Comparison of ENCODE assay signal across 8 cellular contexts in the genomic region with DNA sequence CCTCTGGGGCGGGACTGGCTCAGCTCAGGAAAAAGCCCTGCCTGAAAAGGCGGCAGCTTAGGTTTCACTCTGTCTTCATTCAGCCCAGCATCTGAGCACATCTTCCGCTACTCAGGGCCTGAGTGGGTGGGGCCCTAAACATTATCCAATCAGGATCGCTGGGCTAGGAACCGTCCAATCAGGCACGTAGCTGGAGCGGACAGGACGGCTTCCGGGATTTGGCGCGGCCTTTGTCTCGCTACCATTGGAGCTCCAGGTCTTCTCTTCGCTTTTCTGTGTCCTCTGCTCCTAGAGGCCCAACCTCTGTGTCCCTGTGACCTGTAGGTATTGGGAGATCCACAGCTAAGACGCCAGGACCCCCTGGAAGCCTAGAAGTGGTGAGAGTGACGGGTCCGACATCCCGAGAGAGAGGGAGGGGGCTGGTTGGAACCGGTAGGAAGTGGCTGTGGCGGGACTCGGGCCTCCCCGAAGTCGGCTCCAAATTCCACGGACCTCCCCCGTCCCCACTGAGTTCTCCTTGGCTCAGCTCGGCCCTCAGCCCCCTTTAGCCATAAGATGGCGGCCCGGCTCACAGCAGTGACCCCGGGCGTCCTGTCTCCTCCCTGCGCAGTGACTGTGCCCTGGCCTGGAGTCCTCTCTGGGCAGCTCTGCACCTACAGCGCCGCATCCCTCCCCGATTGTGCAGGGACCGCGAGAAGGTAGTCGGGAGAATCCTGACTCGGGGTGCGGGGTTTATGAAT.
DNase-seq lines count a peak whose midpoint lies in the region; TF ChIP-seq lines count a peak whose summit lies in the region.

No MANE protein-coding gene starts in this region.

- H3K27me3 ChIP-seq in mammary epithelial cell (ENCODE audit: insufficient read depth, low read length): no peaks in the 10 kb centered on the region
- H3K27me3 ChIP-seq in liver (ENCODE audit: control insufficient read depth in 4 of 4, insufficient read depth in 4 of 4, low read length in 3 of 4): no peaks in the 10 kb centered on the region

- TF ChIP-seq CTCF in mammary epithelial cell (conservative IDR thresholded peaks at IDR 0.05 in 1 of 2, IDR thresholded peaks at IDR 0.05 in 1 of 2; ENCODE audit: extremely low read depth in 1 of 2, insufficient read depth in 1 of 2, low read depth in 1 of 2, low read length in 2 of 2) (no peak), liver (IDR thresholded peaks at IDR 0.05; ENCODE audit: low read depth, low read length, missing input control) (no peak)

- 8% methylated on average over 13 of the region's 38 CpGs for WGBS in mammary epithelial cell (ENCODE audit: low coverage, missing lambda C conversion rate)
- WGBS in liver: 38% methylated on average over 38 of the region's 38 CpGs

- H3K4me3 ChIP-seq in mammary epithelial cell (replicated peaks in 1 of 3; ENCODE audit: insufficient read depth in 1 of 3, low read depth in 2 of 3, low read length in 3 of 3) (peak overlapping the region in 1 of 3 experiments; percentile 34), liver (ENCODE audit: low read depth in 1 of 3, low read length in 3 of 3) (peak overlapping the region in 1 of 3 donors; percentile 29)

- DNase-seq in CD1c-positive myeloid dendritic cell (ENCODE audit: extremely low spot score) (peak; percentile 37), NCI-H2171 (lab: John Stamatoyannopoulos, UW) (peak; percentile 64), mammary epithelial cell (peak; percentile 53), superior temporal gyrus (ENCODE audit: extremely low spot score) (peak; percentile 76), SKM-1 treated with dmso at 0.1 percent for 144 hours (lab: John Stamatoyannopoulos, UW; ENCODE audit: unreplicated experiment) (no peak), NCI-H226 (no peak), NOMO-1 (lab: John Stamatoyannopoulos, UW; ENCODE audit: unreplicated experiment in 2 of 2) (no peak)

- no peak overlapping the region for H3K4me2 ChIP-seq in mammary epithelial cell (ENCODE audit: insufficient read depth, low read depth, low read length)

- dilution Hi-C loops in mammary epithelial cell (cut with HindIII; ENCODE audit: low sequenced_read_pairs): no loop called here

- no peaks in the 10 kb centered on the region for H4K20me1 ChIP-seq in mammary epithelial cell (ENCODE audit: insufficient read depth, low read length)

- H3K36me3 ChIP-seq in mammary epithelial cell (ENCODE audit: insufficient read depth, low read length): no peaks in the 10 kb centered on the region
- H3K36me3 ChIP-seq in liver (ENCODE audit: control insufficient read depth in 4 of 4, insufficient read depth in 3 of 4, low read depth in 1 of 4, low read length in 3 of 4): no peaks in the 10 kb centered on the region

- CTCF ChIA-PET in mammary epithelial cell (lab: Charles Lee; ENCODE audit: low non-redundant PET): no interaction called here

- in situ Hi-C loops in mammary epithelial cell (cut with MboI; ENCODE audit: low sequenced_read_pairs in 2 of 2): no loop called here

- H3K4me1 ChIP-seq in mammary epithelial cell (ENCODE audit: insufficient read depth, low read length): no peaks in the 10 kb centered on the region
- H3K4me1 ChIP-seq in liver (ENCODE audit: control insufficient read depth in 4 of 4, insufficient read depth in 4 of 4, low read length in 3 of 4): no peaks in the 10 kb centered on the region

- BruUV-seq in mammary epithelial cell (replicated peaks; lab: Mats Ljungman, UMichigan): no TSS peak

- H3K9ac ChIP-seq in mammary epithelial cell (ENCODE audit: insufficient read depth, low read length) (no peak overlapping the region), liver (ENCODE audit: low read depth in 1 of 2, low read length in 2 of 2) (no peak overlapping the region)

- H3K9me3 ChIP-seq in mammary epithelial cell (replicated peaks; ENCODE audit: insufficient read depth, low read length) (peaks cover 7% of the 10 kb centered on the region), liver (ENCODE audit: control insufficient read depth in 4 of 4, low read length in 3 of 4) (peaks cover 0 to 5% (median 2%) of the 10 kb centered on the region in 4 donors)

- H2AFZ ChIP-seq in mammary epithelial cell (ENCODE audit: low read depth, low read length): peak overlapping the region; percentile 86

- H3K27ac ChIP-seq in mammary epithelial cell (ENCODE audit: insufficient read depth, low read depth, low read length): no peak overlapping the region
- H3K27ac ChIP-seq in liver (ENCODE audit: low read depth in 1 of 2, low read length in 2 of 2): no peak overlapping the region

- intact Hi-C loops in mammary epithelial cell (cut with micrococcal nuclease): no loop called here

- no peak for TF ChIP-seq RAD21 in liver (IDR thresholded peaks at IDR 0.05)

- no peaks in the 10 kb centered on the region for H3K79me2 ChIP-seq in mammary epithelial cell (ENCODE audit: insufficient read depth, low read length)

TF ChIP-seq in liver, 16 proteins besides CTCF, POLR2A, EP300 and RAD21:
- TF ChIP-seq SP1 (IDR thresholded peaks at IDR 0.05) (peak; percentile 13), FOXA1 (IDR thresholded peaks at IDR 0.05) (no peak)

Comparison
In these comparisons a context has a peak if more than half of its experiments do, and no peak if none do; other contexts are left out.
1. DNase-seq: peak in CD1c-positive myeloid dendritic cell (single experiment), NCI-H2171 (single experiment), mammary epithelial cell (single experiment) and superior temporal gyrus (single experiment); none in SKM-1 treated with dmso at 0.1 percent for 144 hours (single experiment), NCI-H226 (single experiment) and NOMO-1 (0 of 2).